Comparison of ENCODE assay signal across 1 cellular context in the genomic region with DNA sequence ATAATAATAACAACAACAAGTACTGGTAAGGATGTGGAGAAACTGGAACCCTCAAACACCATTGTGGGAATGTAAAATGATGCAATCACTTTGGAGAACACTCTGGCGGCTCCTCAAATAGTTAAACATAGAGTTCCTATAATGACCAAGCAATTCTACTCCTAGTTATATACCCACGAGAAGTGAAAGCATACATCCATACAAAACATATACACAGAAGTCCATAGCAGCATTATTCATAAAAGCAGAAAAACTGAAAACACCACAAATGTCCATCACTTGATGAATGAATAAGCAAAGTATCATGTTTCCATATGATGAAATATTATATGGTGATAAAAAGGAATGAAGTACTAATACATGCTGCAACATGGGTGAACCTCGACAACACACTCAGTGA.
A peak's percentile ranks its signal among the peaks of the same experiment; 100 is the strongest.
TF ChIP-seq lines count a peak whose summit lies in the region.

No MANE protein-coding gene starts in this region.

TF ChIP-seq in K562, 482 proteins besides CTCF, POLR2A, EP300 and RAD21 (continued from another document):
- TF ChIP-seq, protein P1, sequence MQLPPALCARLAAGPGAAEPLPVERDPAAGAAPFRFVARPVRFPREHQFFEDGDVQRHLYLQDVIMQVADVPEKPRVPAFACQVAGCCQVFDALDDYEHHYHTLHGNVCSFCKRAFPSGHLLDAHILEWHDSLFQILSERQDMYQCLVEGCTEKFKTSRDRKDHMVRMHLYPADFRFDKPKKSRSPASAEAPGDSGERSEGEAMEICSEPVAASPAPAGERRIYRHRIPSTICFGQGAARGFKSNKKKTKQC (CRISPR knock-in tag; IDR thresholded peaks at IDR 0.05): no peak
- TF ChIP-seq MECOM (CRISPR knock-in tag; IDR thresholded peaks at IDR 0.05) (0 out of 2 replicates have a peak, but pooled peaks have one; percentile 4), ZKSCAN3 (CRISPR knock-in tag; IDR thresholded peaks at IDR 0.05) (no peak), COPS2 (conservative IDR thresholded peaks at IDR 0.05) (no peak), BACH1 (tag; IDR thresholded peaks at IDR 0.05) (no peak; the same call in 1 of the 2 replicates), MCM3 (IDR thresholded peaks at IDR 0.05) (no peak), CBX1 (IDR thresholded peaks at IDR 0.05; ENCODE audit: low read depth) (no peak), GABPB1 (CRISPR knock-in tag; IDR thresholded peaks at IDR 0.05) (no peak), KDM2B (CRISPR knock-in tag; IDR thresholded peaks at IDR 0.05) (no peak), CHD2 (IDR thresholded peaks at IDR 0.05; ENCODE audit: low read depth, low read length) (no peak), MAFF (IDR thresholded peaks at IDR 0.05; ENCODE audit: low read length) (peak; percentile 48; the same call in 1 of the 2 replicates), CXXC5 (CRISPR knock-in tag; IDR thresholded peaks at IDR 0.05) (peak; percentile 16; the same call in 1 of the 2 replicates), NFATC3 (IDR thresholded peaks at IDR 0.05) (no peak), ETV6 (IDR thresholded peaks at IDR 0.05; ENCODE audit: borderline replicate concordance in 1 of 2, low read depth in 2 of 2, low read length in 1 of 2) (no peak), ETV6 (CRISPR knock-in tag; IDR thresholded peaks at IDR 0.05; ENCODE audit: borderline replicate concordance) (no peak), FOXK2 (conservative IDR thresholded peaks at IDR 0.05 in 1 of 2, IDR thresholded peaks at IDR 0.05 in 1 of 2; ENCODE audit: low read depth in 2 of 2) (peak in 1 of 2 experiments; percentile 40; a peak in 1 of 4 replicates), NBN (IDR thresholded peaks at IDR 0.05; ENCODE audit: low read depth) (no peak; the same call in 1 of the 2 replicates), DMBX1 (CRISPR knock-in tag; IDR thresholded peaks at IDR 0.05; ENCODE audit: borderline replicate concordance) (0 out of 2 replicates have a peak, but pooled peaks have one; percentile 12), MEF2A (IDR thresholded peaks at IDR 0.05; ENCODE audit: control insufficient read depth, low read depth, low read length) (no peak), CEBPB (tag; IDR thresholded peaks at IDR 0.05) (peak; percentile 94), TCF7L2 (IDR thresholded peaks at IDR 0.05; ENCODE audit: low read depth, low read length) (no peak), SP1 (CRISPR knock-in tag; IDR thresholded peaks at IDR 0.05) (no peak), PTTG1 (tag; IDR thresholded peaks at IDR 0.05; ENCODE audit: low read depth) (no peak), RBM17 (IDR thresholded peaks at IDR 0.05; ENCODE audit: borderline replicate concordance, low read depth, low read length) (no peak), ETV5 (CRISPR knock-in tag; IDR thresholded peaks at IDR 0.05; ENCODE audit: low read depth) (no peak), JUN (IDR thresholded peaks at IDR 0.05; ENCODE audit: borderline replicate concordance, low read depth, low read length) (0 out of 2 replicates have a peak, but pooled peaks have one; percentile 41), JUN (CRISPR knock-in tag; IDR thresholded peaks at IDR 0.05; ENCODE audit: borderline replicate concordance) (no peak), LEF1 (IDR thresholded peaks at IDR 0.05) (peak; percentile 38; the same call in 1 of the 2 replicates), ILK (tag; IDR thresholded peaks at IDR 0.05; ENCODE audit: borderline replicate concordance, low read depth) (no peak), ATF7 (IDR thresholded peaks at IDR 0.05) (peak; percentile 79), DPF2 (IDR thresholded peaks at IDR 0.05) (0 out of 2 replicates have a peak, but pooled peaks have one; percentile 32), CBFA2T3 (IDR thresholded peaks at IDR 0.05) (no peak), BRD9 (IDR thresholded peaks at IDR 0.05; ENCODE audit: low read depth, partially characterized antibody) (no peak)
- TF ChIP-seq, protein P2, sequence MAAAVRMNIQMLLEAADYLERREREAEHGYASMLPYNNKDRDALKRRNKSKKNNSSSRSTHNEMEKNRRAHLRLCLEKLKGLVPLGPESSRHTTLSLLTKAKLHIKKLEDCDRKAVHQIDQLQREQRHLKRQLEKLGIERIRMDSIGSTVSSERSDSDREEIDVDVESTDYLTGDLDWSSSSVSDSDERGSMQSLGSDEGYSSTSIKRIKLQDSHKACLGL (CRISPR knock-in tag; IDR thresholded peaks at IDR 0.05; ENCODE audit: borderline replicate concordance, poor library complexity, severe bottlenecking): no peak
- TF ChIP-seq, protein P3, sequence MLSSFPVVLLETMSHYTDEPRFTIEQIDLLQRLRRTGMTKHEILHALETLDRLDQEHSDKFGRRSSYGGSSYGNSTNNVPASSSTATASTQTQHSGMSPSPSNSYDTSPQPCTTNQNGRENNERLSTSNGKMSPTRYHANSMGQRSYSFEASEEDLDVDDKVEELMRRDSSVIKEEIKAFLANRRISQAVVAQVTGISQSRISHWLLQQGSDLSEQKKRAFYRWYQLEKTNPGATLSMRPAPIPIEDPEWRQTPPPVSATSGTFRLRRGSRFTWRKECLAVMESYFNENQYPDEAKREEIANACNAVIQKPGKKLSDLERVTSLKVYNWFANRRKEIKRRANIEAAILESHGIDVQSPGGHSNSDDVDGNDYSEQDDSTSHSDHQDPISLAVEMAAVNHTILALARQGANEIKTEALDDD (IDR thresholded peaks at IDR 0.05): peak; percentile 40; the same call in 1 of the 2 replicates
- TF ChIP-seq, protein P4, sequence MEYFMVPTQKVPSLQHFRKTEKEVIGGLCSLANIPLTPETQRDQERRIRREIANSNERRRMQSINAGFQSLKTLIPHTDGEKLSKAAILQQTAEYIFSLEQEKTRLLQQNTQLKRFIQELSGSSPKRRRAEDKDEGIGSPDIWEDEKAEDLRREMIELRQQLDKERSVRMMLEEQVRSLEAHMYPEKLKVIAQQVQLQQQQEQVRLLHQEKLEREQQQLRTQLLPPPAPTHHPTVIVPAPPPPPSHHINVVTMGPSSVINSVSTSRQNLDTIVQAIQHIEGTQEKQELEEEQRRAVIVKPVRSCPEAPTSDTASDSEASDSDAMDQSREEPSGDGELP (CRISPR knock-in tag; IDR thresholded peaks at IDR 0.05; ENCODE audit: borderline replicate concordance): no peak
- TF ChIP-seq, protein P5, sequence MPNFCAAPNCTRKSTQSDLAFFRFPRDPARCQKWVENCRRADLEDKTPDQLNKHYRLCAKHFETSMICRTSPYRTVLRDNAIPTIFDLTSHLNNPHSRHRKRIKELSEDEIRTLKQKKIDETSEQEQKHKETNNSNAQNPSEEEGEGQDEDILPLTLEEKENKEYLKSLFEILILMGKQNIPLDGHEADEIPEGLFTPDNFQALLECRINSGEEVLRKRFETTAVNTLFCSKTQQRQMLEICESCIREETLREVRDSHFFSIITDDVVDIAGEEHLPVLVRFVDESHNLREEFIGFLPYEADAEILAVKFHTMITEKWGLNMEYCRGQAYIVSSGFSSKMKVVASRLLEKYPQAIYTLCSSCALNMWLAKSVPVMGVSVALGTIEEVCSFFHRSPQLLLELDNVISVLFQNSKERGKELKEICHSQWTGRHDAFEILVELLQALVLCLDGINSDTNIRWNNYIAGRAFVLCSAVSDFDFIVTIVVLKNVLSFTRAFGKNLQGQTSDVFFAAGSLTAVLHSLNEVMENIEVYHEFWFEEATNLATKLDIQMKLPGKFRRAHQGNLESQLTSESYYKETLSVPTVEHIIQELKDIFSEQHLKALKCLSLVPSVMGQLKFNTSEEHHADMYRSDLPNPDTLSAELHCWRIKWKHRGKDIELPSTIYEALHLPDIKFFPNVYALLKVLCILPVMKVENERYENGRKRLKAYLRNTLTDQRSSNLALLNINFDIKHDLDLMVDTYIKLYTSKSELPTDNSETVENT (CRISPR knock-in tag; IDR thresholded peaks at IDR 0.05): no peak
- TF ChIP-seq, protein P6, sequence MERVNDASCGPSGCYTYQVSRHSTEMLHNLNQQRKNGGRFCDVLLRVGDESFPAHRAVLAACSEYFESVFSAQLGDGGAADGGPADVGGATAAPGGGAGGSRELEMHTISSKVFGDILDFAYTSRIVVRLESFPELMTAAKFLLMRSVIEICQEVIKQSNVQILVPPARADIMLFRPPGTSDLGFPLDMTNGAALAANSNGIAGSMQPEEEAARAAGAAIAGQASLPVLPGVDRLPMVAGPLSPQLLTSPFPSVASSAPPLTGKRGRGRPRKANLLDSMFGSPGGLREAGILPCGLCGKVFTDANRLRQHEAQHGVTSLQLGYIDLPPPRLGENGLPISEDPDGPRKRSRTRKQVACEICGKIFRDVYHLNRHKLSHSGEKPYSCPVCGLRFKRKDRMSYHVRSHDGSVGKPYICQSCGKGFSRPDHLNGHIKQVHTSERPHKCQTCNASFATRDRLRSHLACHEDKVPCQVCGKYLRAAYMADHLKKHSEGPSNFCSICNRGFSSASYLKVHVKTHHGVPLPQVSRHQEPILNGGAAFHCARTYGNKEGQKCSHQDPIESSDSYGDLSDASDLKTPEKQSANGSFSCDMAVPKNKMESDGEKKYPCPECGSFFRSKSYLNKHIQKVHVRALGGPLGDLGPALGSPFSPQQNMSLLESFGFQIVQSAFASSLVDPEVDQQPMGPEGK (CRISPR knock-in tag; IDR thresholded peaks at IDR 0.05; ENCODE audit: borderline replicate concordance): no peak
- TF ChIP-seq, protein P7, sequence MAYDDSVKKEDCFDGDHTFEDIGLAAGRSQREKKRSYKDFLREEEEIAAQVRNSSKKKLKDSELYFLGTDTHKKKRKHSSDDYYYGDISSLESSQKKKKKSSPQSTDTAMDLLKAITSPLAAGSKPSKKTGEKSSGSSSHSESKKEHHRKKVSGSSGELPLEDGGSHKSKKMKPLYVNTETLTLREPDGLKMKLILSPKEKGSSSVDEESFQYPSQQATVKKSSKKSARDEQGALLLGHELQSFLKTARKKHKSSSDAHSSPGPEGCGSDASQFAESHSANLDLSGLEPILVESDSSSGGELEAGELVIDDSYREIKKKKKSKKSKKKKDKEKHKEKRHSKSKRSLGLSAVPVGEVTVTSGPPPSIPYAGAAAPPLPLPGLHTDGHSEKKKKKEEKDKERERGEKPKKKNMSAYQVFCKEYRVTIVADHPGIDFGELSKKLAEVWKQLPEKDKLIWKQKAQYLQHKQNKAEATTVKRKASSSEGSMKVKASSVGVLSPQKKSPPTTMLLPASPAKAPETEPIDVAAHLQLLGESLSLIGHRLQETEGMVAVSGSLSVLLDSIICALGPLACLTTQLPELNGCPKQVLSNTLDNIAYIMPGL (CRISPR knock-in tag; IDR thresholded peaks at IDR 0.05): no peak
- TF ChIP-seq, protein P8, sequence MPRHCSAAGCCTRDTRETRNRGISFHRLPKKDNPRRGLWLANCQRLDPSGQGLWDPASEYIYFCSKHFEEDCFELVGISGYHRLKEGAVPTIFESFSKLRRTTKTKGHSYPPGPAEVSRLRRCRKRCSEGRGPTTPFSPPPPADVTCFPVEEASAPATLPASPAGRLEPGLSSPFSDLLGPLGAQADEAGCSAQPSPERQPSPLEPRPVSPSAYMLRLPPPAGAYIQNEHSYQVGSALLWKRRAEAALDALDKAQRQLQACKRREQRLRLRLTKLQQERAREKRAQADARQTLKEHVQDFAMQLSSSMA (CRISPR knock-in tag; IDR thresholded peaks at IDR 0.05): no peak
- TF ChIP-seq, protein P9, sequence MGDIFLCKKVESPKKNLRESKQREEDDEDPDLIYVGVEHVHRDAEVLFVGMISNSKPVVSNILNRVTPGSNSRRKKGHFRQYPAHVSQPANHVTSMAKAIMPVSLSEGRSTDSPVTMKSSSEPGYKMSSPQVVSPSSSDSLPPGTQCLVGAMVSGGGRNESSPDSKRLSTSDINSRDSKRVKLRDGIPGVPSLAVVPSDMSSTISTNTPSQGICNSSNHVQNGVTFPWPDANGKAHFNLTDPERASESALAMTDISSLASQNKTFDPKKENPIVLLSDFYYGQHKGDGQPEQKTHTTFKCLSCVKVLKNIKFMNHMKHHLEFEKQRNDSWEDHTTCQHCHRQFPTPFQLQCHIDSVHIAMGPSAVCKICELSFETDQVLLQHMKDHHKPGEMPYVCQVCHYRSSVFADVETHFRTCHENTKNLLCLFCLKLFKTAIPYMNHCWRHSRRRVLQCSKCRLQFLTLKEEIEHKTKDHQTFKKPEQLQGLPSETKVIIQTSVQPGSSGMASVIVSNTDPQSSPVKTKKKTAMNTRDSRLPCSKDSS (IDR thresholded peaks at IDR 0.05; ENCODE audit: low read depth, partially characterized antibody): no peak
